Comparison of ENCODE assay signal across 8 cellular contexts in the genomic region with DNA sequence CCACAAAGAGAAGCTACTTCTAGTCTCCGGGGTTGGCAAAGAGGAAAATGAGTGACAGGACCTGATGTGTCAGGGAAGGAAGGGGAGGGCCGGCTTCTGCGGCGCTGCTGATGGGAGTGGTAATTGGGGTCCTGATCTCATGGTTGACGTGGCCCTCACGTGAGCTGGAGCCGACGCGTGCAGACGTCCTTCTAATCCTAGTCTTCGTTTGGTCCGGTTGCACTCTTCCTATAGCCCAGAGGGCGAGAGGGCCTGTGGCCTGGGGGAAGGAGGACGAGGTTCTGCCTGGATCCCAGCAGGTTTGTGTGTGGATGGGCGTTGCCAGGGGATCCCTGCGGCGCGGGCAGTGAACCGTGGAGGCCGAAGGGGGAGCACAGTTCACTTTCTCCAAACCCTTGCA. TPM values are rescaled to one million over a fixed set of nuclear protein-coding genes. Genes with fewer than 3 reads are reported as not detected.
DNase-seq lines count a peak whose midpoint lies in the region; ATAC-seq and TF ChIP-seq lines count a peak whose summit lies in the region.

A gene (plus strand): TSS at position 186 of the 400 bp plus-strand sequence. CDS start 2,384 bp downstream, outside the sequence.

- no peaks in the 10 kb centered on the region for H3K9me3 Mint-ChIP-seq in activated T-cell treated with anti-CD3 and anti-CD28 coated beads, Interleukin-2, amount 50 U/mL, for 24 hours
- no peaks in the 10 kb centered on the region for H3K9me3 Mint-ChIP-seq in stimulated activated naive CD8-positive, alpha-beta T cell treated with anti-CD3 and anti-CD28 coated beads, Interleukin-15, amount 100 ng/mL, for 72 hours

- DNase-seq in DMS53 treated with DMSO at 0.1 percent for 48 hours (lab: John Stamatoyannopoulos, UW; ENCODE audit: unreplicated experiment): peak; percentile 44
- peak; percentile 60 for DNase-seq in NCI-H1105 (lab: John Stamatoyannopoulos, UW)
- peak; percentile 46 for DNase-seq in activated T-cell treated with anti-CD3 and anti-CD28 coated beads, Interleukin-2, amount 50 U/mL, for 24 hours
- DNase-seq in fibroblast of mammary gland (ENCODE audit: low read depth): peak; percentile 84
- peak; percentile 69 for DNase-seq in mucosa of gallbladder (ENCODE audit: low spot score)
- DNase-seq in stimulated activated naive CD8-positive, alpha-beta T cell treated with anti-CD3 and anti-CD28 coated beads, Interleukin-15, amount 100 ng/mL, for 72 hours: peak; percentile 4 to 31
- no peak for DNase-seq in SKM-1 (lab: John Stamatoyannopoulos, UW; ENCODE audit: unreplicated experiment)

- no peaks in the 10 kb centered on the region for H3K36me3 Mint-ChIP-seq in activated T-cell treated with anti-CD3 and anti-CD28 coated beads, Interleukin-2, amount 50 U/mL, for 24 hours (ENCODE audit: low read depth)

- peak within 1 kb of the TSS; percentile 77 for H3K4me3 Mint-ChIP-seq in activated T-cell treated with anti-CD3 and anti-CD28 coated beads, Interleukin-2, amount 50 U/mL, for 24 hours
- H3K4me3 Mint-ChIP-seq in stimulated activated naive CD8-positive, alpha-beta T cell treated with anti-CD3 and anti-CD28 coated beads, Interleukin-15, amount 100 ng/mL, for 72 hours: peak within 1 kb of the TSS; percentile 91 to 93

- peaks cover 11% of the 10 kb centered on the region for H3K4me1 Mint-ChIP-seq in activated T-cell treated with anti-CD3 and anti-CD28 coated beads, Interleukin-2, amount 50 U/mL, for 24 hours (ENCODE audit: low read depth)
- peaks cover 8% of the 10 kb centered on the region for H3K4me1 Mint-ChIP-seq in stimulated activated naive CD8-positive, alpha-beta T cell treated with anti-CD3 and anti-CD28 coated beads, Interleukin-15, amount 100 ng/mL, for 72 hours

- H3K27ac Mint-ChIP-seq in activated T-cell treated with anti-CD3 and anti-CD28 coated beads, Interleukin-2, amount 50 U/mL, for 24 hours: peak within 1 kb of the TSS; percentile 50
- peak within 1 kb of the TSS; percentile 92 to 95 for H3K27ac Mint-ChIP-seq in stimulated activated naive CD8-positive, alpha-beta T cell treated with anti-CD3 and anti-CD28 coated beads, Interleukin-15, amount 100 ng/mL, for 72 hours

- peaks cover 50% of the 10 kb centered on the region for H3K27me3 Mint-ChIP-seq in activated T-cell treated with anti-CD3 and anti-CD28 coated beads, Interleukin-2, amount 50 U/mL, for 24 hours
- peaks cover 7% of the 10 kb centered on the region for H3K27me3 Mint-ChIP-seq in stimulated activated naive CD8-positive, alpha-beta T cell treated with anti-CD3 and anti-CD28 coated beads, Interleukin-15, amount 100 ng/mL, for 72 hours

- peak; percentile 89 for ATAC-seq in stimulated activated naive CD8-positive, alpha-beta T cell treated with anti-CD3 and anti-CD28 coated beads, Interleukin-15, amount 100 ng/mL, for 72 hours
- no peak for ATAC-seq in GM21381 (IDR thresholded peaks at IDR 0.05; ENCODE audit: unreplicated experiment)

- H3K4me3 ChIP-seq in fibroblast of mammary gland (ENCODE audit: control insufficient read depth, low read depth, low read length): peak within 1 kb of the TSS; percentile 70

- TF ChIP-seq CTCF in fibroblast of mammary gland (conservative IDR thresholded peaks at IDR 0.05; ENCODE audit: control insufficient read depth, insufficient read depth, low read depth, low read length): no peak

RNA-seq across cellular contexts. Expression of the gene that starts here (rescaled TPM):
- 33.0 TPM for total RNA-seq in mucosa of gallbladder
